16 cellular contexts compared by ENCODE assay signal in the genomic region with DNA sequence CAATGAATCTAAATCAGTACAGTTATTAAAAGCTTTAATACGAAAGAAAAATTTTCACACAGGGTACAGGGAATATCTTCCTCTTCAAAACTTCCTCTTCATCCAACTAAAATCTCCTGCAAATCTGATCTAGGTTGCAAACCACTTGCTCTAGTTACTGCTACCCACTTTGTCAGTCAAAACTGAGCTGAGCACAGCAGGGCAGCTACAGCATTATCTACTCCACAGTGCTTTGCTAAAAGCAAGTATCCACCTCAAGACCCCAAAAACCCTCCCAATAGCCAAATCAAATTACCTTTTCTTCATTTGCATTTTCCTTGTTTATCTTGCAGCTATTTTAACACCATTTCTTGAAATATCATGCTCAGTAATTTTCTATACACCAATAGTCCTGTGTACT. TPM values are rescaled to one million over a fixed set of nuclear protein-coding genes. Genes with fewer than 3 reads are reported as not detected.
A peak's percentile ranks its signal among the peaks of the same experiment; 100 is the strongest.
DNase-seq lines count a peak whose midpoint lies in the region; ATAC-seq, FAIRE-seq and TF ChIP-seq lines count a peak whose summit lies in the region.
"Had no signal": no experiment of that assay in that cellular context is flagged by ENCODE, and none has a peak within 500 bp of the region (broad histone marks: within the 10 kb centered on the region; RNA-seq: fewer than 3 reads in every experiment).

No MANE protein-coding gene starts in this region.

- no peak for FAIRE-seq in HepG2 (lab: Jason Lieb, UNC)

- H3K27ac ChIP-seq in DND-41 (ENCODE audit: low read length), result peak overlapping the region; percentile 46; the same call in 1 of the 2 replicates
- peak overlapping the region; percentile 71 for H3K27ac ChIP-seq in OCI-LY1 (ENCODE audit: low read depth, low read length, poor library complexity, severe bottlenecking)
- H3K27ac ChIP-seq in endodermal cell (ENCODE audit: low read depth, low read length), result no peak overlapping the region
- H3K27ac ChIP-seq in HepG2 (ENCODE audit: extremely low read length, insufficient read depth, low read length), result no peak overlapping the region
- H3K27ac ChIP-seq: HL-60, KMS-11 had no signal

- no peaks in the 10 kb centered on the region for H4K20me1 ChIP-seq in DND-41 (ENCODE audit: insufficient read depth, low read length)
- H4K20me1 ChIP-seq in OCI-LY1 (ENCODE audit: insufficient read depth, low read length), result no peaks in the 10 kb centered on the region
- H4K20me1 ChIP-seq in HepG2 (ENCODE audit: insufficient read depth, low read length), result no peaks in the 10 kb centered on the region

- no peaks in the 10 kb centered on the region for H3K36me3 Mint-ChIP-seq in endodermal cell (ENCODE audit: low read depth)
- H3K36me3 Mint-ChIP-seq in activated CD4-positive, alpha-beta T cell treated with anti-CD3 and anti-CD28 coated beads, Interleukin-2, amount 10 ng/mL, durations not matched to agents 24 days and 14 days (ENCODE audit: low read depth), result peaks cover 17% of the 10 kb centered on the region

- H3K4me3 ChIP-seq in DND-41 (ENCODE audit: low read depth in 1 of 2, low read length in 2 of 2) (no peak overlapping the region), OCI-LY1 (ENCODE audit: low read depth, low read length, poor library complexity, severe bottlenecking) (peak overlapping the region; percentile 2), endodermal cell (ENCODE audit: low read length) (no peak overlapping the region), HepG2 (replicated peaks in 1 of 3; ENCODE audit: insufficient read depth in 1 of 3, low read depth in 2 of 3, low read length in 3 of 3) (no peak overlapping the region)
- H3K4me3 ChIP-seq: HAP-1 had no signal

- peaks cover 19% of the 10 kb centered on the region for H3K4me1 ChIP-seq in DND-41 (ENCODE audit: insufficient read depth, low read length)
- H3K4me1 ChIP-seq in OCI-LY1 (ENCODE audit: insufficient read depth, low read length, severe bottlenecking), result peaks cover 57% of the 10 kb centered on the region
- peaks cover 6% of the 10 kb centered on the region for H3K4me1 ChIP-seq in endodermal cell (ENCODE audit: control insufficient read depth, insufficient read depth, low read length)
- no peaks in the 10 kb centered on the region for H3K4me1 ChIP-seq in HepG2 (ENCODE audit: insufficient read depth, low read length)
- H3K4me1 ChIP-seq: HAP-1 had no signal

- 73 to 86% methylated on average over 1 of the region's 1 CpG for WGBS in endodermal cell (ENCODE audit: insufficient coverage in 1 of 2, insufficient read length in 1 of 2), 2 experiments
- WGBS in HepG2 (ENCODE audit: low lambda C conversion rate), result 89% methylated on average over 1 of the region's 1 CpG

- TF ChIP-seq CTCF in DND-41 (IDR thresholded peaks at IDR 0.05; ENCODE audit: borderline replicate concordance, extremely low read depth, low read length, poor library complexity, severe bottlenecking), result no peak
- TF ChIP-seq CTCF in OCI-LY1 (IDR thresholded peaks at IDR 0.05; ENCODE audit: low read length), result no peak
- no peak for TF ChIP-seq CTCF in endodermal cell (conservative IDR thresholded peaks at IDR 0.05)
- TF ChIP-seq CTCF in HepG2 (CRISPR knock-in tag; IDR thresholded peaks at IDR 0.05), result no peak

- no peaks in the 10 kb centered on the region for H3K9me3 Mint-ChIP-seq in endodermal cell
- peaks cover 2% of the 10 kb centered on the region for H3K9me3 Mint-ChIP-seq in activated CD4-positive, alpha-beta T cell treated with anti-CD3 and anti-CD28 coated beads, Interleukin-2, amount 10 ng/mL, durations not matched to agents 24 days and 14 days

- POLR2A ChIA-PET in HepG2 (lab: Yijun Ruan, JAX), result no interaction called here

- no peaks in the 10 kb centered on the region for H3K9me3 ChIP-seq in DND-41 (ENCODE audit: insufficient read depth, low read length, severe bottlenecking)
- H3K9me3 ChIP-seq in OCI-LY1 (ENCODE audit: low read length), result peaks cover 3% of the 10 kb centered on the region; the same call in 1 of the 2 replicates
- no peaks in the 10 kb centered on the region for H3K9me3 ChIP-seq in endodermal cell (ENCODE audit: control insufficient read depth, low read length)
- H3K9me3 ChIP-seq in HepG2 (ENCODE audit: low read length), result no peaks in the 10 kb centered on the region
- H3K9me3 ChIP-seq: HAP-1 had no signal

- H3K36me3 ChIP-seq in DND-41 (ENCODE audit: insufficient read depth, low read length) (no peaks in the 10 kb centered on the region), OCI-LY1 (ENCODE audit: insufficient read depth, low read length) (peaks cover 31% of the 10 kb centered on the region), endodermal cell (ENCODE audit: control insufficient read depth, insufficient read depth, low read length) (no peaks in the 10 kb centered on the region), HepG2 (replicated peaks in 1 of 2; ENCODE audit: control insufficient read depth in 1 of 2, insufficient read depth in 2 of 2, low read length in 2 of 2) (no peaks in the 10 kb centered on the region)
- H3K36me3 ChIP-seq: HAP-1 had no signal

- no peaks in the 10 kb centered on the region for H3K9me2 ChIP-seq in OCI-LY1 (ENCODE audit: low read depth, low read length)

- CTCF ChIA-PET in HepG2 (lab: Yijun Ruan, JAX; ENCODE audit: low intra/inter-chr PET ratio, low total read pairs), result no interaction called here

- H3K79me2 ChIP-seq in DND-41 (ENCODE audit: insufficient read depth, low read length), result peaks cover 91% of the 10 kb centered on the region
- peaks cover 87% of the 10 kb centered on the region for H3K79me2 ChIP-seq in OCI-LY1 (ENCODE audit: insufficient read depth, low read length)
- H3K79me2 ChIP-seq in HepG2 (ENCODE audit: insufficient read depth, low read length), result peaks cover 2% of the 10 kb centered on the region

- DNase-seq in DND-41 (no peak), endodermal cell (no peak), putamen (ENCODE audit: low spot score) (peak; percentile 26), HepG2 (ENCODE audit: low spot score) (no peak)
- DNase-seq in activated CD4-positive, alpha-beta T cell treated with anti-CD3 and anti-CD28 coated beads, Interleukin-2, amount 10 ng/mL, durations not matched to agents 24 days and 14 days, result no peak
- no peak for DNase-seq in stimulated activated naive CD4-positive, alpha-beta T cell treated with Interleukin-2 at 50 U/mL for 16 hours (lab: John Stamatoyannopoulos, UW)
- DNase-seq: AML-193, DMS53, MM.1S, NCI-H1092 treated with DMSO at 0.1 percent for 48 hours, NCI-H2107 had no signal

- BruUV-seq in HepG2 (replicated peaks; lab: Mats Ljungman, UMichigan), result no TSS peak

- peak overlapping the region; percentile 73 for H3K27ac Mint-ChIP-seq in endodermal cell
- no peak overlapping the region for H3K27ac Mint-ChIP-seq in activated CD4-positive, alpha-beta T cell treated with anti-CD3 and anti-CD28 coated beads, Interleukin-2, amount 10 ng/mL, durations not matched to agents 24 days and 14 days

- ATAC-seq in DND-41 (ENCODE audit: insufficient read depth, low read depth) (no peak; the same call in 2 of the 3 replicates), HepG2 (no peak)
- ATAC-seq: Panc1 had no signal

- H2AFZ ChIP-seq in DND-41 (ENCODE audit: low read depth, low read length), result no peak overlapping the region
- H2AFZ ChIP-seq in OCI-LY1 (ENCODE audit: low read length), result no peak overlapping the region
- H2AFZ ChIP-seq in HepG2 (ENCODE audit: low read length), result no peak overlapping the region

- in situ Hi-C loops in HepG2 (cut with HindIII; ENCODE audit: extremely low pct_ligation_motif_present, low pct_unique_long_range_greater_than_20kb), result no loop called here

- H3K9ac ChIP-seq in DND-41 (ENCODE audit: low read depth, low read length), result no peak overlapping the region
- no peak overlapping the region; the same call in 1 of the 2 replicates for H3K9ac ChIP-seq in OCI-LY1 (ENCODE audit: low read length)
- no peak overlapping the region for H3K9ac ChIP-seq in endodermal cell (ENCODE audit: extremely low read depth, low read length, poor library complexity, severe bottlenecking)
- no peak overlapping the region for H3K9ac ChIP-seq in HepG2 (ENCODE audit: insufficient read depth, low read depth, low read length)
- H3K9ac ChIP-seq: KMS-11 had no signal

- H3K27me3 ChIP-seq in DND-41 (ENCODE audit: insufficient read depth, low read length, poor library complexity) (no peaks in the 10 kb centered on the region), OCI-LY1 (ENCODE audit: insufficient read depth, low read length) (no peaks in the 10 kb centered on the region), endodermal cell (ENCODE audit: control insufficient read depth, insufficient read depth, low read length, poor library complexity, severe bottlenecking) (no peaks in the 10 kb centered on the region), HepG2 (ENCODE audit: control insufficient read depth in 1 of 2, insufficient read depth in 2 of 2, low read length in 2 of 2) (no peaks in the 10 kb centered on the region)

- TF ChIP-seq POLR2A in HepG2 (IDR thresholded peaks at IDR 0.05; ENCODE audit: insufficient read depth in 1 of 2, low read depth in 2 of 2, low read length in 2 of 2), result no peak

- peaks cover 37% of the 10 kb centered on the region for H3K4me1 Mint-ChIP-seq in endodermal cell
- peaks cover 16% of the 10 kb centered on the region for H3K4me1 Mint-ChIP-seq in activated CD4-positive, alpha-beta T cell treated with anti-CD3 and anti-CD28 coated beads, Interleukin-2, amount 10 ng/mL, durations not matched to agents 24 days and 14 days

- no peak for TF ChIP-seq RAD21 in HepG2 (CRISPR knock-in tag; IDR thresholded peaks at IDR 0.05)

- TF ChIP-seq EP300 in HepG2 (IDR thresholded peaks at IDR 0.05; ENCODE audit: low read depth in 2 of 2, low read length in 2 of 2) (no peak), HepG2 (CRISPR knock-in tag; IDR thresholded peaks at IDR 0.05; ENCODE audit: borderline replicate concordance) (no peak)

- no peaks in the 10 kb centered on the region for H3F3A ChIP-seq in OCI-LY1 (ENCODE audit: insufficient read depth, low read length)

- no peak overlapping the region for H3K4me3 Mint-ChIP-seq in endodermal cell
- H3K4me3 Mint-ChIP-seq in activated CD4-positive, alpha-beta T cell treated with anti-CD3 and anti-CD28 coated beads, Interleukin-2, amount 10 ng/mL, durations not matched to agents 24 days and 14 days, result no peak overlapping the region

- no peaks in the 10 kb centered on the region for H3K27me3 Mint-ChIP-seq in endodermal cell (ENCODE audit: insufficient read depth)
- H3K27me3 Mint-ChIP-seq in activated CD4-positive, alpha-beta T cell treated with anti-CD3 and anti-CD28 coated beads, Interleukin-2, amount 10 ng/mL, durations not matched to agents 24 days and 14 days, result no peaks in the 10 kb centered on the region

- intact Hi-C loops in activated CD4-positive, alpha-beta T cell treated with anti-CD3 and anti-CD28 coated beads, Interleukin-2, amount 10 ng/mL, durations not matched to agents 24 days and 14 days (cut with micrococcal nuclease), result no loop called here
- intact Hi-C loops in HepG2 (cut with micrococcal nuclease; ENCODE audit: unreplicated experiment), result loop anchor here (5.0 kb wide), 1 partner anchor 36 kb away; no protein-coding TSS in a partner anchor

- H3K4me2 ChIP-seq in DND-41 (ENCODE audit: insufficient read depth, low read length) (no peak overlapping the region), OCI-LY1 (ENCODE audit: low read length) (peak overlapping the region; percentile 34; the same call in 1 of the 2 replicates), HepG2 (ENCODE audit: low read depth, low read length) (no peak overlapping the region)
- H3K4me2 ChIP-seq: KMS-11 had no signal

RNA-seq across cellular contexts. Expression of a gene that starts 14.7 kb away (rescaled TPM):
- total RNA-seq in endodermal cell, result 10 to 100 TPM; 22.0 to 35.1 TPM
- polyA plus RNA-seq in endodermal cell (2013, experiment 1 of 2), result 13.9 TPM
- polyA plus RNA-seq in endodermal cell (2013, experiment 2 of 2), result 17.1 TPM
- total RNA-seq in activated CD4-positive, alpha-beta T cell treated with anti-CD3 and anti-CD28 coated beads, Interleukin-2, amount 10 ng/mL, durations not matched to agents 24 days and 14 days, result 25.9 and 26.2 TPM in 2 replicates
- 11.9 and 13.1 TPM in 2 replicates for total RNA-seq in HepG2 (2016; rRNA removed; fragmentation: Illumina TruSeq; extraction: Trizol)
- 5.4 and 7.1 TPM in 2 replicates for total RNA-seq in HepG2 (2016; cell fraction: cytosol; rRNA removed; fragmentation: Illumina TruSeq; extraction: Trizol; ENCODE audit: low read depth)
- total RNA-seq in HepG2 (2016; cell fraction: insoluble cytoplasmic fraction; rRNA removed; fragmentation: Illumina TruSeq; extraction: Trizol), result 11.5 and 15.5 TPM in 2 replicates
- total RNA-seq in HepG2 (2016; cell fraction: membrane; rRNA removed; fragmentation: Illumina TruSeq; extraction: Trizol), result 9.9 and 10.1 TPM in 2 replicates
- 24.9 and 26.5 TPM in 2 replicates for total RNA-seq in HepG2 (2016; cell fraction: nucleus; rRNA removed; fragmentation: Illumina TruSeq; extraction: Trizol)
- polyA plus RNA-seq in HepG2 (2011; rRNA removed), result 5.4 and 7.1 TPM in 2 replicates
- polyA plus RNA-seq in HepG2 (2011; cell fraction: cytosol; rRNA removed), result 2.2 and 3.9 TPM in 2 replicates
- 6.2 and 6.6 TPM in 2 replicates for polyA plus RNA-seq in HepG2 (2011; cell fraction: nucleus; rRNA removed)
- 8.9 and 11.0 TPM in 2 replicates for polyA plus RNA-seq in HepG2 (2012)
- polyA plus RNA-seq in HepG2 (2016; cell fraction: cytosol; fragmentation: Illumina TruSeq; extraction: Trizol; ENCODE audit: low read depth), result 3.4 and 6.5 TPM in 2 replicates
- 11.9 and 12.1 TPM in 2 replicates for polyA plus RNA-seq in HepG2 (2016; cell fraction: insoluble cytoplasmic fraction; fragmentation: Illumina TruSeq; extraction: Trizol; ENCODE audit: low read depth)
- 6.9 and 8.3 TPM in 2 replicates for polyA plus RNA-seq in HepG2 (2016; cell fraction: membrane; fragmentation: Illumina TruSeq; extraction: Trizol; ENCODE audit: low read depth)
- polyA plus RNA-seq in HepG2 (2016; cell fraction: nucleus; fragmentation: Illumina TruSeq; extraction: Trizol; ENCODE audit: insufficient read depth, low read depth), result 19.8 and 24.6 TPM in 2 replicates
- polyA minus RNA-seq in HepG2 (2011; rRNA and poly(A)+ RNA removed; ENCODE audit: low replicate concordance), result 4.1 and 5.7 TPM in 2 replicates
- polyA minus RNA-seq in HepG2 (2011; cell fraction: cytosol; rRNA and poly(A)+ RNA removed), result 4.0 and 5.2 TPM in 2 replicates
- polyA minus RNA-seq in HepG2 (2011; cell fraction: nucleus; rRNA and poly(A)+ RNA removed), result 40.4 and 43.9 TPM in 2 replicates

Comparison
In these comparisons a context has a peak if more than half of its experiments do, and no peak if none do; other contexts are left out.
1. H3K27ac ChIP-seq: peak in DND-41 (single experiment) and OCI-LY1 (single experiment); none in endodermal cell (single experiment) and HepG2 (single experiment).